In the genomic region with DNA sequence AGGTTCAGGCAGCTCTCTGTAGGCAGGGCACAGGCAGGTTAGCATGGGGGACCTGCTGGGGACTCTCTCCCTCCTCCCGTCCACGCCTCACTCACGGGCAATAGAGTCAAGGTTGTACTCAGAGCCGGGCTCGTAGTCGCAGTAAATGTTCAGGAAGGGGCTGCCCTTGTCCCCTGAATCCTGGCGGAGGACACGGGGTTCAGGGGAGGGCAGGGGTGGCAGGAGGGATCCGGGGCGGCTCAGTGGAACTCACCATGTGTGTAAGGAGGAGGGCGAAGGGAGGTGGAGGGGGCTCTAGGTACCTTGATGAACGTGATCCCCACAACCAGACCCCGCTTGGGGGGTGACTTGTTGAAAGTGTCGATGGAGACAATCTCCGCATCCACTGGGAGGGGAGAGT, we compare ENCODE assay signal across 8 cellular contexts. TPM values are rescaled to one million over a fixed set of nuclear protein-coding genes. Genes with fewer than 3 reads are reported as not detected.
DNase-seq lines count a peak whose midpoint lies in the region; ATAC-seq, FAIRE-seq and TF ChIP-seq lines count a peak whose summit lies in the region.

No MANE protein-coding gene starts in this region.

- no peak for FAIRE-seq in GM12892 (lab: Jason Lieb, UNC)

- no peak overlapping the region for H3K27ac ChIP-seq in left ventricle myocardium inferior (replicated peaks)
- H3K27ac ChIP-seq in lower lobe of right lung, result no peak overlapping the region
- no peak overlapping the region for H3K27ac ChIP-seq in upper lobe of right lung

- no peak for ATAC-seq in Right ventricle myocardium superior (ENCODE audit: poor library complexity)
- ATAC-seq in lower lobe of right lung, result no peak
- no peak for ATAC-seq in upper lobe of right lung

- intact Hi-C loops in left ventricle myocardium inferior (cut with micrococcal nuclease) (no loop called here), Right ventricle myocardium superior (cut with DNase I) (no loop called here), lower lobe of right lung (cut with DNase I) (no loop called here), upper lobe of right lung (cut with DNase I) (no loop called here)

- peaks cover 9% of the 10 kb centered on the region for H3K36me3 ChIP-seq in left ventricle myocardium inferior
- peaks cover 11% of the 10 kb centered on the region for H3K36me3 ChIP-seq in lower lobe of right lung
- peaks cover 2% of the 10 kb centered on the region for H3K36me3 ChIP-seq in upper lobe of right lung

- H3K4me3 ChIP-seq in left ventricle myocardium inferior (peak overlapping the region; percentile 78), astrocyte of the cerebellum (ENCODE audit: low read depth, low read length) (peak overlapping the region; percentile 75), lower lobe of right lung (peak overlapping the region; percentile 65), upper lobe of right lung (peak overlapping the region; percentile 71)

- TF ChIP-seq CTCF in left ventricle myocardium inferior (IDR thresholded peaks at IDR 0.05; ENCODE audit: borderline replicate concordance) (no peak), astrocyte of the cerebellum (IDR thresholded peaks at IDR 0.05; ENCODE audit: low read depth, low read length, missing control alignments) (no peak), lower lobe of right lung (IDR thresholded peaks at IDR 0.05) (no peak), upper lobe of right lung (IDR thresholded peaks at IDR 0.05) (no peak)

- peaks cover 25% of the 10 kb centered on the region for H3K4me1 ChIP-seq in left ventricle myocardium inferior
- H3K4me1 ChIP-seq in lower lobe of right lung, result peaks cover 16% of the 10 kb centered on the region
- peaks cover 11% of the 10 kb centered on the region for H3K4me1 ChIP-seq in upper lobe of right lung

- H3K27me3 ChIP-seq in left ventricle myocardium inferior (ENCODE audit: low read depth), result no peaks in the 10 kb centered on the region
- no peaks in the 10 kb centered on the region for H3K27me3 ChIP-seq in lower lobe of right lung (ENCODE audit: low read depth)
- H3K27me3 ChIP-seq in upper lobe of right lung, result no peaks in the 10 kb centered on the region

- DNase-seq in left ventricle myocardium inferior, result no peak
- no peak for DNase-seq in Right ventricle myocardium superior
- DNase-seq in astrocyte of the cerebellum (ENCODE audit: low read depth), result no peak
- no peak for DNase-seq in lower lobe of right lung
- no peak for DNase-seq in upper lobe of right lung
- DNase-seq in NCI-H526 (lab: John Stamatoyannopoulos, UW), result no peak
- no peak for DNase-seq in GM12892 (ENCODE audit: insufficient read length)
- DNase-seq in GOT3 (lab: John Stamatoyannopoulos, UW), result no peak

- in situ Hi-C loops in astrocyte of the cerebellum (cut with HindIII; ENCODE audit: low sequenced_read_pairs), result no loop called here

- TF ChIP-seq POLR2A in GM12892 (IDR thresholded peaks at IDR 0.05; ENCODE audit: low read depth, low read length), result no peak

- H3K9me3 ChIP-seq in left ventricle myocardium inferior (replicated peaks), result no peaks in the 10 kb centered on the region
- H3K9me3 ChIP-seq in lower lobe of right lung, result no peaks in the 10 kb centered on the region
- no peaks in the 10 kb centered on the region for H3K9me3 ChIP-seq in upper lobe of right lung

RNA-seq across cellular contexts. Expression of gene KPTN, which starts 0.8 kb away (rescaled TPM):
- total RNA-seq in left ventricle myocardium inferior, result 10.9 TPM
- total RNA-seq in Right ventricle myocardium superior, result 8.4 TPM
- 14.5 TPM for total RNA-seq in lower lobe of right lung
- 9.3 TPM for total RNA-seq in upper lobe of right lung
- 8.5 TPM for polyA plus RNA-seq in GM12892 (2012; ENCODE audit: missing spikeins)

RNA-seq across cellular contexts. Expression of gene SLC8A2, which starts 11.5 kb away (rescaled TPM):
- total RNA-seq in left ventricle myocardium inferior, result 0.30 TPM
- total RNA-seq in Right ventricle myocardium superior, result 0.11 TPM
- total RNA-seq in lower lobe of right lung, result 0.27 TPM
- total RNA-seq in upper lobe of right lung, result 0.23 TPM
- polyA plus RNA-seq in GM12892 (2012; ENCODE audit: missing spikeins), result 0.04 TPM

RNA-seq across cellular contexts. Expression of gene NAPA, which starts 31.7 kb away (rescaled TPM):
- total RNA-seq in left ventricle myocardium inferior, result 120 TPM
- total RNA-seq in Right ventricle myocardium superior, result 113 TPM
- 115 TPM for total RNA-seq in lower lobe of right lung
- total RNA-seq in upper lobe of right lung, result 134 TPM
- polyA plus RNA-seq in GM12892 (2012; ENCODE audit: missing spikeins), result 51.0 TPM
